In the genomic region with DNA sequence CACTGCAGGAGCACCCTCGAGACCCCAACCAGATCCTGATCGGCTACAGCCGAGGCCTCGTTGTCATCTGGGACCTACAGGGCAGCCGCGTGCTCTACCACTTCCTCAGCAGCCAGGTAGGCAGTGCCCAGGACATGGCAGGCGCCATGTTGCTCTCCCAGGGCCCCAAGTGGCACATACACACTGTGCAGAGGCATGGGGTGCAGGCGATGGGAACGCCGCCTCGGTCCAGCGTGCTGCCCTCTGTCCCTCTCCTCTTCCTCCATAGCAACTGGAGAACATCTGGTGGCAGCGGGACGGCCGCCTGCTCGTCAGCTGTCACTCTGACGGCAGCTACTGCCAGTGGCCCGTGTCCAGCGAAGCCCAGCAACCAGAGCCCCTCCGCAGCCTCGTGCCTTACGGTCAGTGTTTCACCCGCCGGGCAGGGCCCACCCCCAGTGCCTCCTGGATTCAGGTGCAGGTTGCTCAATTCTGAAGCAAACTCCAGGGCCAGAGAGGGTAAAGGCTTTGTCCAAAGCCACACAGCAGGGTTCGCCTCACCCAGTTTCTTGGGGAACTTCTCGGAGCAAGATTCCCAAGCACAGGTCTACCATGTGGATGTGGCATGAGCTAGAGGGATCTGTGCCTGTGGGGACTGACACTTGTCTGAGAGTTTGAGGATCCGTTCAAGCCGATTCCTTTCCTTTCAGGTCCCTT, we compare ENCODE assay signal across 22 cellular contexts. TPM values are rescaled to one million over a fixed set of nuclear protein-coding genes. Genes with fewer than 3 reads are reported as not detected.
DNase-seq lines count a peak whose midpoint lies in the region; ATAC-seq, FAIRE-seq and TF ChIP-seq lines count a peak whose summit lies in the region.
"Had no signal": no experiment of that assay in that cellular context is flagged by ENCODE, and none has a peak within 500 bp of the region (broad histone marks: within the 10 kb centered on the region; RNA-seq: fewer than 3 reads in every experiment).

No MANE protein-coding gene starts in this region.

- H4K8ac ChIP-seq in IMR-90 (ENCODE audit: low read depth in 2 of 2, low read length in 2 of 2): no peak overlapping the region

- peaks cover 19% of the 10 kb centered on the region for H3K36me3 Mint-ChIP-seq in progenitor cell of endocrine pancreas (ENCODE audit: insufficient read depth)

- CTCF ChIA-PET in IMR-90 (lab: Yijun Ruan, JAX): no interaction called here

- H3K27me3 ChIP-seq in IMR-90 (ENCODE audit: control insufficient read depth, insufficient read depth, low read length): peaks cover 30% of the 10 kb centered on the region
- H3K27me3 ChIP-seq in bronchial epithelial cell (ENCODE audit: control insufficient read depth, insufficient read depth, low read length): no peaks in the 10 kb centered on the region
- H3K27me3 ChIP-seq in brain microvascular endothelial cell (replicated peaks): no peaks in the 10 kb centered on the region
- H3K27me3 ChIP-seq: BE2C had no signal

- peaks cover 1% of the 10 kb centered on the region; the same call in 1 of the 2 replicates for H3K4me1 ChIP-seq in IMR-90 (ENCODE audit: control insufficient read depth, insufficient read depth, low read length)
- H3K4me1 ChIP-seq: BE2C, HAP-1 had no signal

- intact Hi-C loops in IMR-90 (cut with micrococcal nuclease): no loop called here

- H3K14ac ChIP-seq in IMR-90 (replicated peaks; ENCODE audit: low read depth, low read length): no peak overlapping the region

- H3K4me2 ChIP-seq in IMR-90 (ENCODE audit: low read depth, low read length): no peak overlapping the region
- H3K4me2 ChIP-seq: KMS-11 had no signal

- no peaks in the 10 kb centered on the region for H3K9me1 ChIP-seq in IMR-90 (ENCODE audit: insufficient read depth, low read length)

- H3K56ac ChIP-seq in IMR-90 (ENCODE audit: extremely low read depth, insufficient read depth, low read length): no peak overlapping the region

- H2AK5ac ChIP-seq in IMR-90 (ENCODE audit: low read depth, low read length): no peak overlapping the region

- in situ Hi-C loops in IMR-90 (cut with MboI; ENCODE audit: low sequenced_read_pairs) (no loop called here), brain microvascular endothelial cell (cut with HindIII; ENCODE audit: low pct_ligation_motif_present, low sequenced_read_pairs) (no loop called here)

- no peak overlapping the region for H4K91ac ChIP-seq in IMR-90 (ENCODE audit: insufficient read depth, low read depth, low read length)

- H2BK15ac ChIP-seq in IMR-90 (ENCODE audit: low read depth, low read length): no peak overlapping the region

- H3K27ac ChIP-seq in IMR-90 (ENCODE audit: insufficient read depth, low read length) (no peak overlapping the region), brain microvascular endothelial cell (no peak overlapping the region)
- H3K27ac ChIP-seq: HL-60, KMS-11 had no signal

- no peaks in the 10 kb centered on the region for H3K36me3 ChIP-seq in IMR-90 (ENCODE audit: control insufficient read depth, insufficient read depth, low read length)
- H3K36me3 ChIP-seq in bronchial epithelial cell (ENCODE audit: control insufficient read depth, insufficient read depth, low read length): peaks cover 12% of the 10 kb centered on the region
- no peaks in the 10 kb centered on the region for H3K36me3 ChIP-seq in brain microvascular endothelial cell (replicated peaks)
- H3K36me3 ChIP-seq: BE2C had no signal

- no peak for DNase-seq in IMR-90
- DNase-seq in bronchial epithelial cell (ENCODE audit: low read depth): no peak
- peak; percentile 48 for DNase-seq in left kidney (ENCODE audit: low read depth, low spot score)
- no peak for DNase-seq in brain microvascular endothelial cell
- DNase-seq in progenitor cell of endocrine pancreas (ENCODE audit: low spot score, unreplicated experiment): no peak
- DNase-seq in activated CD8-positive, alpha-beta memory T cell treated with anti-CD3 and anti-CD28 coated beads, Interleukin-2, amount 50 U/mL, for 48 hours: no peak
- DNase-seq: ACHN; BE2C; C1 segment of cervical spinal cord; Caco-2; CD4-positive, alpha-beta T cell had no signal

- no TSS peak for BruUV-seq in IMR-90 (replicated peaks; lab: Mats Ljungman, UMichigan)

- FAIRE-seq in bronchial epithelial cell (lab: Jason Lieb, UNC): peak; percentile 68
- FAIRE-seq: A204.1, D721Med, G401.6, GM12891, GM18507, H1 had no signal

- no peak overlapping the region for H2BK20ac ChIP-seq in IMR-90 (ENCODE audit: low read depth, low read length)

- H4K20me1 ChIP-seq in IMR-90 (ENCODE audit: insufficient read depth, low read length): no peaks in the 10 kb centered on the region

- dilution Hi-C loops in IMR-90 (cut with HindIII; ENCODE audit: low sequenced_read_pairs, unreplicated experiment): no loop called here

- ATAC-seq in IMR-90 (ENCODE audit: low read depth): no peak
- ATAC-seq in GM18519 (IDR thresholded peaks at IDR 0.05; ENCODE audit: low FRiP score, unreplicated experiment): no peak

- H3K23ac ChIP-seq in IMR-90 (ENCODE audit: low read depth, low read length): no peak overlapping the region

- H3K4ac ChIP-seq in IMR-90 (ENCODE audit: low read depth, low read length): no peak overlapping the region

- peak overlapping the region; percentile 51 for H2AFZ ChIP-seq in IMR-90 (replicated peaks; ENCODE audit: low read length, poor library complexity)

- POLR2A ChIA-PET in IMR-90 (lab: Charles Lee; ENCODE audit: unreplicated experiment): no interaction called here

- TF ChIP-seq POLR2A in IMR-90 (IDR thresholded peaks at IDR 0.05; ENCODE audit: low read depth, low read length): no peak

- no peak for TF ChIP-seq CTCF in IMR-90 (conservative IDR thresholded peaks at IDR 0.05; ENCODE audit: low read depth, low read length)
- TF ChIP-seq CTCF in bronchial epithelial cell (IDR thresholded peaks at IDR 0.05; ENCODE audit: insufficient read depth, low read length, severe bottlenecking): no peak
- no peak for TF ChIP-seq CTCF in brain microvascular endothelial cell (IDR thresholded peaks at IDR 0.05; ENCODE audit: low read depth, low read length, missing control alignments)
- no peak for TF ChIP-seq CTCF in progenitor cell of endocrine pancreas (IDR thresholded peaks at IDR 0.05; ENCODE audit: unreplicated experiment)

- TF ChIP-seq RAD21 in IMR-90 (IDR thresholded peaks at IDR 0.05; ENCODE audit: low read length): no peak

- H3K4me3 Mint-ChIP-seq in progenitor cell of endocrine pancreas (ENCODE audit: low read depth): no peak overlapping the region
- H3K4me3 Mint-ChIP-seq: CD4-positive, alpha-beta T cell had no signal

- no peaks in the 10 kb centered on the region for H3K9me3 Mint-ChIP-seq in progenitor cell of endocrine pancreas (ENCODE audit: low read depth)
- H3K9me3 Mint-ChIP-seq: CD4-positive, alpha-beta T cell had no signal

- H4K5ac ChIP-seq in IMR-90 (ENCODE audit: low read depth, low read length): no peak overlapping the region

- no peak overlapping the region for H2AK9ac ChIP-seq in IMR-90 (replicated peaks; ENCODE audit: low read depth, low read length, poor library complexity)

- 72% methylated on average over 23 of the region's 28 CpGs; no CpG with 5 or more reads in 1 of the 2 experiments for WGBS in IMR-90 (ENCODE audit: extremely low coverage in 2 of 2, insufficient read length in 1 of 2), 2 experiments

- no peak overlapping the region for H2BK120ac ChIP-seq in IMR-90 (ENCODE audit: low read depth, low read length)

- H3K27me3 Mint-ChIP-seq in progenitor cell of endocrine pancreas: no peaks in the 10 kb centered on the region
- H3K27me3 Mint-ChIP-seq: CD4-positive, alpha-beta T cell had no signal

- H3K9ac ChIP-seq in IMR-90 (ENCODE audit: low read depth, low read length): no peak overlapping the region
- H3K9ac ChIP-seq: KMS-11 had no signal

- H3K79me1 ChIP-seq in IMR-90 (ENCODE audit: low read depth in 1 of 2, low read length in 2 of 2): no peaks in the 10 kb centered on the region

- no peak overlapping the region for H2BK5ac ChIP-seq in IMR-90 (ENCODE audit: low read depth, low read length, poor library complexity, severe bottlenecking)

- H3K4me3 ChIP-seq in IMR-90 (ENCODE audit: insufficient read depth, low read depth, low read length) (no peak overlapping the region), bronchial epithelial cell (ENCODE audit: low read depth, low read length) (no peak overlapping the region), brain microvascular endothelial cell (ENCODE audit: low read depth, low read length) (no peak overlapping the region)
- H3K4me3 ChIP-seq: HAP-1 had no signal

- no peak overlapping the region for H3K18ac ChIP-seq in IMR-90 (ENCODE audit: low read depth, low read length)

- peaks cover 2% of the 10 kb centered on the region for H3K4me1 Mint-ChIP-seq in progenitor cell of endocrine pancreas (ENCODE audit: low read depth)

- H3K27ac Mint-ChIP-seq in progenitor cell of endocrine pancreas: no peak overlapping the region
- H3K27ac Mint-ChIP-seq: CD4-positive, alpha-beta T cell had no signal

- no peaks in the 10 kb centered on the region for H3K9me3 ChIP-seq in IMR-90 (ENCODE audit: control insufficient read depth, insufficient read depth, low read length)
- H3K9me3 ChIP-seq: BE2C, Caco-2, HAP-1 had no signal

TF ChIP-seq in IMR-90, 13 proteins besides CTCF, POLR2A, EP300 and RAD21 (continues in another document):
- TF ChIP-seq SMC3 (IDR thresholded peaks at IDR 0.05; ENCODE audit: low read depth, low read length): no peak
- TF ChIP-seq MXI1 (IDR thresholded peaks at IDR 0.05; ENCODE audit: borderline replicate concordance, low read depth, low read length): no peak

RNA-seq across cellular contexts. Expression of gene MYO15B, which starts 24.4 kb away (rescaled TPM):
- total RNA-seq in IMR-90 (2012; rRNA removed): 0.18 TPM in 1 of 2 replicates, not detected in the other
- 0.43 and 0.65 TPM in 2 replicates for polyA plus RNA-seq in IMR-90 (2012; rRNA removed)
- 0.06 and 0.22 TPM in 2 replicates for polyA plus RNA-seq in IMR-90 (2012; cell fraction: cytosol; rRNA removed)
- 6.8 and 8.7 TPM in 2 replicates for polyA plus RNA-seq in IMR-90 (2012; cell fraction: nucleus; rRNA removed; ENCODE audit: low replicate concordance)
- 1.6 and 3.6 TPM in 2 replicates for total RNA-seq in bronchial epithelial cell
- total RNA-seq in progenitor cell of endocrine pancreas: 336 and 337 TPM in 2 replicates

RNA-seq across cellular contexts. Expression of gene LLGL2, which starts 37.7 kb away (rescaled TPM):
- total RNA-seq in IMR-90 (2012; rRNA removed) (0.54 and 0.56 TPM in 2 replicates), bronchial epithelial cell (44.5 and 63.9 TPM in 2 replicates), progenitor cell of endocrine pancreas (232 and 235 TPM in 2 replicates)
- 0.53 and 0.72 TPM in 2 replicates for polyA plus RNA-seq in IMR-90 (2012; rRNA removed)
- 1.2 and 1.6 TPM in 2 replicates for polyA plus RNA-seq in IMR-90 (2012; cell fraction: cytosol; rRNA removed)
- 2.0 and 4.5 TPM in 2 replicates for polyA plus RNA-seq in IMR-90 (2012; cell fraction: nucleus; rRNA removed; ENCODE audit: low replicate concordance)
- total RNA-seq: HT1080 had no signal

RNA-seq across cellular contexts. Expression of gene TSEN54, which starts 46.9 kb away (rescaled TPM):
- total RNA-seq in IMR-90 (2012; rRNA removed): 6.4 and 7.2 TPM in 2 replicates
- polyA plus RNA-seq in IMR-90 (2012; rRNA removed): 14.9 and 16.2 TPM in 2 replicates
- polyA plus RNA-seq in IMR-90 (2012; cell fraction: cytosol; rRNA removed): 9.8 and 14.7 TPM in 2 replicates
- polyA plus RNA-seq in IMR-90 (2012; cell fraction: nucleus; rRNA removed; ENCODE audit: low replicate concordance): 37.4 and 62.8 TPM in 2 replicates
- total RNA-seq in bronchial epithelial cell: 16.3 and 25.3 TPM in 2 replicates
- 56.0 and 56.4 TPM in 2 replicates for total RNA-seq in progenitor cell of endocrine pancreas

RNA-seq across cellular contexts. Expression of gene CASKIN2, which starts 47.9 kb away (rescaled TPM):
- total RNA-seq in IMR-90 (2012; rRNA removed): 2.2 and 2.9 TPM in 2 replicates
- 6.9 and 7.5 TPM in 2 replicates for polyA plus RNA-seq in IMR-90 (2012; rRNA removed)
- polyA plus RNA-seq in IMR-90 (2012; cell fraction: cytosol; rRNA removed): 4.7 and 6.3 TPM in 2 replicates
- polyA plus RNA-seq in IMR-90 (2012; cell fraction: nucleus; rRNA removed; ENCODE audit: low replicate concordance): 17.2 and 50.6 TPM in 2 replicates
- total RNA-seq in bronchial epithelial cell: 3.9 and 5.0 TPM in 2 replicates
- total RNA-seq in progenitor cell of endocrine pancreas: 47.6 and 50.6 TPM in 2 replicates

Comparison
In these comparisons a context has a peak if more than half of its experiments do, and no peak if none do; other contexts are left out.
1. RNA of gene MYO15B, which starts 24.4 kb away (total RNA-seq): 336 to 337 TPM in progenitor cell of endocrine pancreas; 1.6 to 3.6 TPM in bronchial epithelial cell and 0.18 TPM in IMR-90; every median in the first group is over 10 times any median in the second.
2. RNA of gene LLGL2, which starts 37.7 kb away (total RNA-seq): 232 to 235 TPM in progenitor cell of endocrine pancreas and 44.5 to 63.9 TPM in bronchial epithelial cell; 0.54 to 0.56 TPM in IMR-90; every median in the first group is over 10 times any median in the second.